In genomic region chr7:12235970-12236369, GRCh38 we compare ENCODE assay signal across 2 cellular contexts.
TF ChIP-seq lines count a peak whose summit lies in the region.

No MANE protein-coding gene starts in this region.

TF ChIP-seq in HepG2, 621 proteins besides CTCF, POLR2A, EP300 and RAD21:
- TF ChIP-seq MAFF (IDR thresholded peaks at IDR 0.05; ENCODE audit: low read depth, low read length) (peak; percentile 20; the same call in 1 of the 2 replicates), MYPOP (CRISPR knock-in tag; IDR thresholded peaks at IDR 0.05) (no peak), ZIK1 (CRISPR knock-in tag; IDR thresholded peaks at IDR 0.05; ENCODE audit: borderline replicate concordance, low read depth) (no peak), LRRFIP1 (CRISPR knock-in tag; conservative IDR thresholded peaks at IDR 0.05) (no peak), ZNF746 (CRISPR knock-in tag; IDR thresholded peaks at IDR 0.05) (no peak), YEATS2 (CRISPR knock-in tag; IDR thresholded peaks at IDR 0.05; ENCODE audit: borderline replicate concordance) (no peak), HOXA5 (CRISPR knock-in tag; IDR thresholded peaks at IDR 0.05) (no peak), NFE2 (CRISPR knock-in tag; IDR thresholded peaks at IDR 0.05) (no peak), PRMT3 (CRISPR knock-in tag; IDR thresholded peaks at IDR 0.05; ENCODE audit: borderline replicate concordance, low read depth) (no peak), ZNF530 (CRISPR knock-in tag; IDR thresholded peaks at IDR 0.05; ENCODE audit: low read depth) (no peak), PATZ1 (CRISPR knock-in tag; IDR thresholded peaks at IDR 0.05) (no peak), SUZ12 (IDR thresholded peaks at IDR 0.05; ENCODE audit: low read depth, low read length) (no peak), MAFK (conservative IDR thresholded peaks at IDR 0.05 in 1 of 2, IDR thresholded peaks at IDR 0.05 in 1 of 2; ENCODE audit: low read length in 2 of 2) (peak in 1 of 2 experiments; percentile 56; a peak in 2 of 4 replicates), ZNF740 (CRISPR knock-in tag; IDR thresholded peaks at IDR 0.05) (no peak), ZNF263 (CRISPR knock-in tag; IDR thresholded peaks at IDR 0.05) (no peak), AKNA (CRISPR knock-in tag; IDR thresholded peaks at IDR 0.05; ENCODE audit: borderline replicate concordance) (no peak)

TF ChIP-seq in K562, 482 proteins besides CTCF, POLR2A, EP300 and RAD21:
- TF ChIP-seq ZNF134 (CRISPR knock-in tag; conservative IDR thresholded peaks at IDR 0.05) (no peak), STAT5B (CRISPR knock-in tag; IDR thresholded peaks at IDR 0.05) (no peak), ZNF316 (IDR thresholded peaks at IDR 0.05) (peak; percentile 59; the same call in 1 of the 2 replicates), SP2 (IDR thresholded peaks at IDR 0.05; ENCODE audit: extremely low read depth, low read depth, low read length, poor library complexity, severe bottlenecking) (no peak)
